25 cellular contexts compared by ENCODE assay signal in genomic region chr3:15279671-15280402, GRCh38. TPM values are rescaled to one million over a fixed set of nuclear protein-coding genes. Genes with fewer than 3 reads are reported as not detected.
DNase-seq lines count a peak whose midpoint lies in the region; ATAC-seq and TF ChIP-seq lines count a peak whose summit lies in the region.
"Had no signal": no experiment of that assay in that cellular context is flagged by ENCODE, and none has a peak within 500 bp of the region (broad histone marks: within the 10 kb centered on the region; RNA-seq: fewer than 3 reads in every experiment).

No MANE protein-coding gene starts in this region.

- peak overlapping the region; percentile 60 for H3K27ac Mint-ChIP-seq in CD8-positive, alpha-beta T cell
- H3K27ac Mint-ChIP-seq in stimulated activated naive B cell treated with anti-CD40 and anti-IgM and Interleukin-4, amounts not matched to agents 10 μg/mL and 1 μg/mL and 100 μg/mL, for 72 hours: peak overlapping the region; percentile 48
- H3K27ac Mint-ChIP-seq in Calu3 (ENCODE audit: unreplicated experiment): no peak overlapping the region
- H3K27ac Mint-ChIP-seq: activated T-helper 2 cell treated with anti-CD3 and anti-CD28 coated beads, Interferon-gamma antibody, Interleukin-2, Interleukin-4, amounts not matched to agents 10 μg/mL and 5 μg/mL and 100 μg/mL, durations not matched to agents 14 hours and 24 hours and 36 hours had no signal

- H3K27me3 ChIP-seq in CD8-positive, alpha-beta T cell (ENCODE audit: insufficient read depth, low read length): no peaks in the 10 kb centered on the region
- no peaks in the 10 kb centered on the region for H3K27me3 ChIP-seq in OCI-LY3 (ENCODE audit: low read depth, low read length)
- no peaks in the 10 kb centered on the region for H3K27me3 ChIP-seq in foreskin keratinocyte
- H3K27me3 ChIP-seq in A673 (replicated peaks; ENCODE audit: insufficient read depth, low read depth, low read length, poor library complexity): no peaks in the 10 kb centered on the region
- H3K27me3 ChIP-seq: esophagus squamous epithelium, heart left ventricle, sigmoid colon, thyroid gland had no signal

- peaks cover 26% of the 10 kb centered on the region for H3K4me1 ChIP-seq in CD8-positive, alpha-beta T cell (ENCODE audit: insufficient read depth, low read length)
- H3K4me1 ChIP-seq in OCI-LY3 (ENCODE audit: low read length): peaks cover 25% of the 10 kb centered on the region
- H3K4me1 ChIP-seq in foreskin keratinocyte: no peaks in the 10 kb centered on the region
- peaks cover 9% of the 10 kb centered on the region for H3K4me1 ChIP-seq in A673 (ENCODE audit: insufficient read depth, low read length, poor library complexity, severe bottlenecking)

- CTCF ChIA-PET in CD8-positive, alpha-beta T cell (lab: Charles Lee): interaction anchor here (1.4 to 5.2 kb wide), 5 partner anchors 12 to 126 kb away, joined by 3 to 40 read pairs (median 3); no protein-coding TSS in a partner anchor
- CTCF ChIA-PET in Calu3 (lab: Charles Lee) (no interaction called here), A673 (lab: Charles Lee) (no interaction called here)

- intact Hi-C loops in CD8-positive, alpha-beta T cell (cut with DNase I, micrococcal nuclease): no loop called here
- intact Hi-C loops in Calu3 (cut with micrococcal nuclease; ENCODE audit: unreplicated experiment): no loop called here
- intact Hi-C loops in A673 (cut with micrococcal nuclease; ENCODE audit: unreplicated experiment): no loop called here

- H3K9ac ChIP-seq in OCI-LY3 (ENCODE audit: low read length): no peak overlapping the region
- H3K9ac ChIP-seq: BLaER1 treated with 17β-estradiol and CSF1 and Interleukin-3, amounts not matched to agents 10 nM and 100 nM; KMS-11 had no signal

- no peak for ATAC-seq in CD8-positive, alpha-beta T cell
- ATAC-seq in foreskin keratinocyte (peak; percentile 48), GM18868 (IDR thresholded peaks at IDR 0.05; ENCODE audit: unreplicated experiment) (no peak)
- peak; percentile 46 to 64 for ATAC-seq in stimulated activated naive B cell treated with anti-CD40 and anti-IgM and Interleukin-4, amounts not matched to agents 10 μg/mL and 1 μg/mL and 100 μg/mL, for 72 hours (replicated peaks)
- ATAC-seq: heart left ventricle had no signal

- H3K36me3 ChIP-seq in CD8-positive, alpha-beta T cell (ENCODE audit: insufficient read depth, low read length): no peaks in the 10 kb centered on the region
- H3K36me3 ChIP-seq in OCI-LY3 (replicated peaks; ENCODE audit: low read depth, low read length): peaks cover 23% of the 10 kb centered on the region
- H3K36me3 ChIP-seq in A673 (ENCODE audit: insufficient read depth, low read length, poor library complexity, severe bottlenecking): no peaks in the 10 kb centered on the region
- H3K36me3 ChIP-seq: esophagus squamous epithelium, heart left ventricle, sigmoid colon, thyroid gland had no signal

- H3K27me3 Mint-ChIP-seq in CD8-positive, alpha-beta T cell (ENCODE audit: low read depth): no peaks in the 10 kb centered on the region
- no peaks in the 10 kb centered on the region for H3K27me3 Mint-ChIP-seq in stimulated activated naive B cell treated with anti-CD40 and anti-IgM and Interleukin-4, amounts not matched to agents 10 μg/mL and 1 μg/mL and 100 μg/mL, for 72 hours
- H3K27me3 Mint-ChIP-seq in Calu3 (ENCODE audit: unreplicated experiment): no peaks in the 10 kb centered on the region

- no peaks in the 10 kb centered on the region for H3K36me3 Mint-ChIP-seq in CD8-positive, alpha-beta T cell
- peaks cover 5% of the 10 kb centered on the region in 2 donors for H3K36me3 Mint-ChIP-seq in stimulated activated naive B cell treated with anti-CD40 and anti-IgM and Interleukin-4, amounts not matched to agents 10 μg/mL and 1 μg/mL and 100 μg/mL, for 72 hours
- H3K36me3 Mint-ChIP-seq in Calu3 (ENCODE audit: insufficient read depth, unreplicated experiment): no peaks in the 10 kb centered on the region

- H3K9me3 ChIP-seq in CD8-positive, alpha-beta T cell (ENCODE audit: low read length): no peaks in the 10 kb centered on the region
- H3K9me3 ChIP-seq in OCI-LY3 (ENCODE audit: insufficient read depth, low read length): no peaks in the 10 kb centered on the region
- no peaks in the 10 kb centered on the region for H3K9me3 ChIP-seq in A673 (ENCODE audit: low read depth, low read length, poor library complexity, severe bottlenecking)
- H3K9me3 ChIP-seq: esophagus squamous epithelium, heart left ventricle, sigmoid colon, thyroid gland had no signal

- DNase-seq in CD8-positive, alpha-beta T cell: no peak
- DNase-seq in foreskin keratinocyte: no peak
- no peak for DNase-seq in stimulated activated naive B cell treated with anti-CD40 and anti-IgM and Interleukin-4, amounts not matched to agents 10 μg/mL and 1 μg/mL and 100 μg/mL, for 72 hours
- no peak for DNase-seq in NCI-H69 (lab: John Stamatoyannopoulos, UW)
- DNase-seq in Calu3: no peak
- DNase-seq in A673 (ENCODE audit: low spot score): no peak
- DNase-seq: activated CD4-positive, alpha-beta T cell treated with anti-CD3 and anti-CD28 coated beads, Interleukin-2, amount 50 U/mL, for 48 hours; aorta; esophagus squamous epithelium; heart left ventricle; islet precursor cell; midbrain; NCI-H1105 treated with DMSO at 0.1 percent for 48 hours; NCI-H2171; NCI-H774; occipital lobe; sigmoid colon; stimulated activated CD4-positive, alpha-beta T cell treated with anti-CD3 and anti-CD28 coated beads, Interleukin-1b, Interleukin-23, amount 100 ng/mL, for 48 hours; thyroid gland had no signal

- H3K4me1 Mint-ChIP-seq in CD8-positive, alpha-beta T cell (ENCODE audit: low read depth): peaks cover 52% of the 10 kb centered on the region
- H3K4me1 Mint-ChIP-seq in stimulated activated naive B cell treated with anti-CD40 and anti-IgM and Interleukin-4, amounts not matched to agents 10 μg/mL and 1 μg/mL and 100 μg/mL, for 72 hours: peaks cover 59 to 80% of the 10 kb centered on the region in 2 donors
- peaks cover 17% of the 10 kb centered on the region for H3K4me1 Mint-ChIP-seq in Calu3 (ENCODE audit: low read depth, unreplicated experiment)

- H3K4me2 ChIP-seq in OCI-LY3 (ENCODE audit: low read length): peak overlapping the region; percentile 19
- H3K4me2 ChIP-seq: KMS-11 had no signal

- BruUV-seq in Calu3 (replicated peaks; lab: Mats Ljungman, UMichigan) (no TSS peak), A673 (replicated peaks; lab: Mats Ljungman, UMichigan) (no TSS peak)

- POLR2A ChIA-PET in CD8-positive, alpha-beta T cell (lab: Charles Lee): interaction anchor here (1.0 to 1.4 kb wide), 2 partner anchors 13 to 40 kb away, joined by 3 to 5 read pairs; no protein-coding TSS in a partner anchor
- POLR2A ChIA-PET in A673 (lab: Charles Lee; ENCODE audit: low non-redundant PET): no interaction called here

- no peak overlapping the region for H3K4me3 Mint-ChIP-seq in CD8-positive, alpha-beta T cell
- H3K4me3 Mint-ChIP-seq in stimulated activated naive B cell treated with anti-CD40 and anti-IgM and Interleukin-4, amounts not matched to agents 10 μg/mL and 1 μg/mL and 100 μg/mL, for 72 hours: no peak overlapping the region
- H3K4me3 Mint-ChIP-seq in Calu3 (ENCODE audit: low read depth, unreplicated experiment): no peak overlapping the region

- H2AFZ ChIP-seq in OCI-LY3 (ENCODE audit: low read depth, low read length): no peak overlapping the region

- no peak overlapping the region for H3K4me3 ChIP-seq in CD8-positive, alpha-beta T cell (ENCODE audit: low read depth, low read length)
- H3K4me3 ChIP-seq in OCI-LY3 (ENCODE audit: low read length) (no peak overlapping the region), A673 (ENCODE audit: low read depth, low read length, poor library complexity, severe bottlenecking) (no peak overlapping the region)
- H3K4me3 ChIP-seq: BLaER1 treated with 17β-estradiol and CSF1 and Interleukin-3, amounts not matched to agents 10 nM and 100 nM; esophagus squamous epithelium; heart left ventricle; sigmoid colon; thyroid gland had no signal

- H4K20me1 ChIP-seq in OCI-LY3 (ENCODE audit: insufficient read depth, low read length): peaks cover 84% of the 10 kb centered on the region
- H4K20me1 ChIP-seq: BLaER1 treated with 17β-estradiol and CSF1 and Interleukin-3, amounts not matched to agents 10 nM and 100 nM had no signal

- TF ChIP-seq CTCF in CD8-positive, alpha-beta T cell (IDR thresholded peaks at IDR 0.05): no peak
- TF ChIP-seq CTCF in OCI-LY3 (IDR thresholded peaks at IDR 0.05; ENCODE audit: low read depth, low read length): peak; percentile 15; the same call in 1 of the 2 replicates
- TF ChIP-seq CTCF in foreskin keratinocyte (conservative IDR thresholded peaks at IDR 0.05): peak; percentile 5
- no peak for TF ChIP-seq CTCF in Calu3 (IDR thresholded peaks at IDR 0.05; ENCODE audit: unreplicated experiment)
- no peak for TF ChIP-seq CTCF in A673 (conservative IDR thresholded peaks at IDR 0.05; ENCODE audit: low read depth, low read length)

- H3K9me3 Mint-ChIP-seq in CD8-positive, alpha-beta T cell: peaks cover under 1% of the 10 kb centered on the region
- H3K9me3 Mint-ChIP-seq in stimulated activated naive B cell treated with anti-CD40 and anti-IgM and Interleukin-4, amounts not matched to agents 10 μg/mL and 1 μg/mL and 100 μg/mL, for 72 hours: peaks cover 0 to 1% of the 10 kb centered on the region in 2 donors
- H3K9me3 Mint-ChIP-seq in Calu3 (ENCODE audit: low read depth, unreplicated experiment): no peaks in the 10 kb centered on the region
- H3K9me3 Mint-ChIP-seq: activated T-helper 2 cell treated with anti-CD3 and anti-CD28 coated beads, Interferon-gamma antibody, Interleukin-2, Interleukin-4, amounts not matched to agents 10 μg/mL and 5 μg/mL and 100 μg/mL, durations not matched to agents 14 hours and 24 hours and 36 hours had no signal

- H3K27ac ChIP-seq in CD8-positive, alpha-beta T cell (ENCODE audit: low read depth, low read length): no peak overlapping the region
- no peak overlapping the region for H3K27ac ChIP-seq in OCI-LY3 (ENCODE audit: low read length)
- no peak overlapping the region for H3K27ac ChIP-seq in foreskin keratinocyte
- H3K27ac ChIP-seq in A673 (ENCODE audit: low read depth, low read length, poor library complexity, severe bottlenecking): no peak overlapping the region
- H3K27ac ChIP-seq: BLaER1 treated with 17β-estradiol and CSF1 and Interleukin-3, amounts not matched to agents 10 nM and 100 nM; esophagus squamous epithelium; heart left ventricle; HL-60; KMS-11; sigmoid colon; thyroid gland had no signal

- peaks cover 89% of the 10 kb centered on the region for H3K79me2 ChIP-seq in OCI-LY3 (ENCODE audit: low read length)

RNA-seq across cellular contexts. Expression of gene SH3BP5, which starts 52.5 kb away (rescaled TPM):
- total RNA-seq in CD8-positive, alpha-beta T cell: 1 to 10 TPM; 4.4 to 5.9 TPM
- 10.0 and 11.2 TPM in 2 replicates for total RNA-seq in foreskin keratinocyte
- 6.1 and 6.6 TPM in 2 replicates for polyA plus RNA-seq in foreskin keratinocyte
- total RNA-seq in Calu3 (2022): 4.0 and 4.2 TPM in 2 replicates
- 20.3 and 22.5 TPM in 2 replicates for total RNA-seq in A673 (2021)

Comparison
In these comparisons a context has a peak if more than half of its experiments do, and no peak if none do; other contexts are left out.
1. ATAC-seq: peak in foreskin keratinocyte (single experiment) and stimulated activated naive B cell treated with anti-CD40 and anti-IgM and Interleukin-4, amounts not matched to agents 10 μg/mL and 1 μg/mL and 100 μg/mL, for 72 hours (2 of 2); none in CD8-positive, alpha-beta T cell (single experiment) and GM18868 (single experiment).
2. CTCF ChIP-seq: peak in OCI-LY3 (single experiment) and foreskin keratinocyte (single experiment); none in CD8-positive, alpha-beta T cell (single experiment), Calu3 (single experiment) and A673 (single experiment).